Comparison of ENCODE assay signal across 7 cellular contexts in genomic region chr4:152704788-152705187, GRCh38.
"Had no signal": no experiment of that assay in that cellular context is flagged by ENCODE, and none has a peak within 500 bp of the region (broad histone marks: within the 10 kb centered on the region; RNA-seq: fewer than 3 reads in every experiment).

No MANE protein-coding gene starts in this region.

- H3K4me3 Mint-ChIP-seq: HFFc6 had no signal

- H2AFZ ChIP-seq: GM23248 had no signal

- H3K9me3 ChIP-seq: HAP-1 had no signal

- DNase-seq: GM23248, GOT3, HFFc6, IMR-90, KG1 had no signal

- H3K36me3 ChIP-seq: HAP-1 had no signal

- H3K4me1 ChIP-seq: HAP-1 had no signal

- ATAC-seq: K562 had no signal

- H3K27ac Mint-ChIP-seq: HFFc6 had no signal

- H3K27ac ChIP-seq: GM23248 had no signal

- H3K9ac ChIP-seq: GM23248 had no signal

- H3K4me3 ChIP-seq: GM23248, HAP-1, K562 had no signal
